In the genomic region with DNA sequence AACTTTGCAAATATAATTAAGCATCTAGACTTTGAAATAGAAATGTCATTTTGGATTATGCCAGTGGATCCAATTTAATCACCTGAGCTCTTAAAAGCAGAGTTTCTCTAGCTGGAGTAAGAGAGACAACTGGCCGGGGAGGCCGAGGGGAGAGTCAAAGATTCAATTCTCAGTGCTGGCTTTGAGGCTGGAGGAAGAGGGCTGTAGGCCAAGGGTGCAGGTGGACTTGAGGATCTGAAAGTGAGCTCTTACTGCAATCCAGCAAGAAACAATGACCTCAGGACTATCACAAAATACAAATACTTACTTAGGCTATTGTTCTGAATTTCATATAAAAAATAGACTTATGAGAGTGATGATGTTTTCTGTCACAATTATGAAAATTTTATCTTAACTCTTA, we compare ENCODE assay signal across 28 cellular contexts.
"Had no signal": no experiment of that assay in that cellular context is flagged by ENCODE, and none has a peak within 500 bp of the region (broad histone marks: within the 10 kb centered on the region; RNA-seq: fewer than 3 reads in every experiment).

No MANE protein-coding gene starts in this region.

- DNase-seq: hypothalamus; immature natural killer cell; kidney; left colon; lower lobe of right lung; mammary epithelial cell; mesendoderm; midbrain; mucosa of descending colon; naive thymus-derived CD4-positive, alpha-beta T cell; ovary; right lobe of liver; stimulated activated CD4-positive, alpha-beta T cell treated with anti-CD3 and anti-CD28 coated beads, Interleukin-2, amount 100 ng/mL, for 24 hours; stimulated activated CD4-positive, alpha-beta T cell treated with anti-CD3 and anti-CD28 coated beads, Interleukin-4, amount 100 ng/mL, for 1 hour; stimulated activated naive B cell treated with anti-CD40 and anti-IgM and Interleukin-4, amounts not matched to agents 10 μg/mL and 1 μg/mL and 100 μg/mL, for 72 hours; stimulated activated naive CD8-positive, alpha-beta T cell treated with anti-CD3 and anti-CD28 coated beads, Interleukin-15, Interleukin-2, amounts not matched to agents 100 U/mL and 50 U/mL, for 24 hours; stomach; testis; thyroid gland; transverse colon; upper lobe of left lung had no signal

- H3K9me3 ChIP-seq: left lung, lower lobe of right lung, mucosa of descending colon, ovary, right atrium auricular region, right lobe of liver, stomach, testis, thyroid gland, transverse colon, upper lobe of left lung, vagina had no signal

- H3K36me3 ChIP-seq: left lung, lower lobe of right lung, ovary, right atrium auricular region, right lobe of liver, stomach, thyroid gland, transverse colon, upper lobe of left lung, vagina had no signal

- FAIRE-seq: islet of Langerhans had no signal

- H3K4me3 Mint-ChIP-seq: immature natural killer cell; naive thymus-derived CD4-positive, alpha-beta T cell; natural killer cell treated with Interleukin-12 subunit alpha and Interleukin-12 subunit beta and Interleukin-15 and Interleukin-18, amount 100 ng/mL, for 72 hours; stimulated activated naive B cell treated with anti-CD40 and anti-IgM and Interleukin-4, amounts not matched to agents 10 μg/mL and 1 μg/mL and 100 μg/mL, for 72 hours had no signal

- H3K36me3 Mint-ChIP-seq: immature natural killer cell; naive thymus-derived CD4-positive, alpha-beta T cell; stimulated activated naive B cell treated with anti-CD40 and anti-IgM and Interleukin-4, amounts not matched to agents 10 μg/mL and 1 μg/mL and 100 μg/mL, for 72 hours had no signal

- H3K27ac ChIP-seq: left lung, lower lobe of right lung, ovary, right atrium auricular region, right lobe of liver, stomach, testis, thyroid gland, transverse colon, upper lobe of left lung, vagina had no signal

- H3K4me1 Mint-ChIP-seq: immature natural killer cell; naive thymus-derived CD4-positive, alpha-beta T cell; stimulated activated naive B cell treated with anti-CD40 and anti-IgM and Interleukin-4, amounts not matched to agents 10 μg/mL and 1 μg/mL and 100 μg/mL, for 72 hours had no signal

- H3K4me3 ChIP-seq: left lung, lower lobe of right lung, mucosa of descending colon, ovary, right atrium auricular region, right lobe of liver, smooth muscle cell, stomach, testis, thyroid gland, transverse colon, upper lobe of left lung, vagina had no signal

- H3K4me1 ChIP-seq: left lung, lower lobe of right lung, right atrium auricular region, right lobe of liver, stomach, testis, thyroid gland, transverse colon, upper lobe of left lung, vagina had no signal

- H3K27ac Mint-ChIP-seq: immature natural killer cell; naive thymus-derived CD4-positive, alpha-beta T cell; natural killer cell treated with Interleukin-12 subunit alpha and Interleukin-12 subunit beta and Interleukin-15 and Interleukin-18, amount 100 ng/mL, for 72 hours; progenitor cell of endocrine pancreas; stimulated activated naive B cell treated with anti-CD40 and anti-IgM and Interleukin-4, amounts not matched to agents 10 μg/mL and 1 μg/mL and 100 μg/mL, for 72 hours had no signal

- H3K4me2 ChIP-seq: smooth muscle cell had no signal

- H3K27me3 Mint-ChIP-seq: naive thymus-derived CD4-positive, alpha-beta T cell; natural killer cell treated with Interleukin-12 subunit alpha and Interleukin-12 subunit beta and Interleukin-15 and Interleukin-18, amount 100 ng/mL, for 72 hours; progenitor cell of endocrine pancreas; stimulated activated naive B cell treated with anti-CD40 and anti-IgM and Interleukin-4, amounts not matched to agents 10 μg/mL and 1 μg/mL and 100 μg/mL, for 72 hours had no signal

- H3K27me3 ChIP-seq: left lung, ovary, right atrium auricular region, right lobe of liver, stomach, testis, thyroid gland, transverse colon, upper lobe of left lung, vagina had no signal
